Comparison of ENCODE assay signal across 30 cellular contexts in genomic region chr10:106555599-106555998, GRCh38.
DNase-seq lines count a peak whose midpoint lies in the region; ATAC-seq and TF ChIP-seq lines count a peak whose summit lies in the region.
"Had no signal": no experiment of that assay in that cellular context is flagged by ENCODE, and none has a peak within 500 bp of the region (broad histone marks: within the 10 kb centered on the region; RNA-seq: fewer than 3 reads in every experiment).

No MANE protein-coding gene starts in this region.

- peak overlapping the region in 1 of 2 experiments; percentile 42; a peak in 1 of 4 replicates for H4K8ac ChIP-seq in IMR-90 (ENCODE audit: low read depth in 2 of 2, low read length in 2 of 2)

- no peak overlapping the region for H3K27ac Mint-ChIP-seq in activated CD8-positive, alpha-beta memory T cell treated with anti-CD3 and anti-CD28 coated beads, Interleukin-2, amount 10 ng/mL, durations not matched to agents 7 days and 5 days
- H3K27ac Mint-ChIP-seq: activated CD8-positive, alpha-beta T cell treated with anti-CD3 and anti-CD28 coated beads for 36 hours; activated naive CD8-positive, alpha-beta T cell; CD14-positive monocyte; immature natural killer cell; naive thymus-derived CD8-positive, alpha-beta T cell; stimulated activated naive CD8-positive, alpha-beta T cell treated with anti-CD3 and anti-CD28 coated beads, Interleukin-15, Interleukin-2, amounts not matched to agents 100 ng/mL and 50 ng/mL, for 24 hours; T-helper 17 cell had no signal

- H2AK9ac ChIP-seq in IMR-90 (replicated peaks; ENCODE audit: low read depth, low read length, poor library complexity), result peak overlapping the region; percentile 53

- no peak overlapping the region for H3K9ac ChIP-seq in IMR-90 (ENCODE audit: low read depth, low read length)
- H3K9ac ChIP-seq: SK-N-SH had no signal

- TF ChIP-seq CTCF in IMR-90 (conservative IDR thresholded peaks at IDR 0.05; ENCODE audit: low read depth, low read length) (no peak), choroid plexus epithelial cell (conservative IDR thresholded peaks at IDR 0.05; ENCODE audit: low read depth, low read length) (peak; percentile 53)

- no peak overlapping the region for H4K5ac ChIP-seq in IMR-90 (ENCODE audit: low read depth, low read length)

- H3K36me3 Mint-ChIP-seq in activated CD8-positive, alpha-beta memory T cell treated with anti-CD3 and anti-CD28 coated beads, Interleukin-2, amount 10 ng/mL, durations not matched to agents 7 days and 5 days, result no peaks in the 10 kb centered on the region
- H3K36me3 Mint-ChIP-seq: activated naive CD8-positive, alpha-beta T cell; CD14-positive monocyte; immature natural killer cell; naive thymus-derived CD8-positive, alpha-beta T cell had no signal

- H3K56ac ChIP-seq in IMR-90 (ENCODE audit: extremely low read depth, insufficient read depth, low read length), result no peak overlapping the region

- H2BK15ac ChIP-seq in IMR-90 (ENCODE audit: low read depth, low read length), result no peak overlapping the region

- dilution Hi-C loops in IMR-90 (cut with HindIII; ENCODE audit: low sequenced_read_pairs, unreplicated experiment), result no loop called here

- no peaks in the 10 kb centered on the region for H3K9me3 ChIP-seq in IMR-90 (ENCODE audit: control insufficient read depth, insufficient read depth, low read length)
- H3K9me3 ChIP-seq: HAP-1, SK-N-SH, thoracic aorta, uterus had no signal

- H3K27ac ChIP-seq in IMR-90 (ENCODE audit: insufficient read depth, low read length), result no peak overlapping the region
- H3K27ac ChIP-seq: RWPE1, thoracic aorta, uterus had no signal

- BruUV-seq in IMR-90 (replicated peaks; lab: Mats Ljungman, UMichigan), result no TSS peak

- H3K23ac ChIP-seq in IMR-90 (ENCODE audit: low read depth, low read length), result no peak overlapping the region

- H3K4me1 ChIP-seq in IMR-90 (ENCODE audit: control insufficient read depth, insufficient read depth, low read length), result peaks cover 4% of the 10 kb centered on the region
- H3K4me1 ChIP-seq: HAP-1, uterus had no signal

- H3K36me3 ChIP-seq in IMR-90 (ENCODE audit: control insufficient read depth, insufficient read depth, low read length), result no peaks in the 10 kb centered on the region
- H3K36me3 ChIP-seq: HAP-1, thoracic aorta, uterus had no signal

- no peaks in the 10 kb centered on the region for H3K27me3 Mint-ChIP-seq in activated CD8-positive, alpha-beta memory T cell treated with anti-CD3 and anti-CD28 coated beads, Interleukin-2, amount 10 ng/mL, durations not matched to agents 7 days and 5 days
- H3K27me3 Mint-ChIP-seq: activated CD8-positive, alpha-beta T cell treated with anti-CD3 and anti-CD28 coated beads for 36 hours; activated naive CD8-positive, alpha-beta T cell; stimulated activated naive CD8-positive, alpha-beta T cell treated with anti-CD3 and anti-CD28 coated beads, Interleukin-15, Interleukin-2, amounts not matched to agents 100 ng/mL and 50 ng/mL, for 24 hours; T-helper 17 cell had no signal

- intact Hi-C loops in IMR-90 (cut with micrococcal nuclease), result no loop called here

- no peak overlapping the region; the same call in 1 of the 2 replicates for H3K14ac ChIP-seq in IMR-90 (replicated peaks; ENCODE audit: low read depth, low read length)

- no peak overlapping the region for H3K4me3 ChIP-seq in IMR-90 (ENCODE audit: insufficient read depth, low read depth, low read length)
- no peak overlapping the region for H3K4me3 ChIP-seq in choroid plexus epithelial cell (ENCODE audit: low read depth, low read length)
- H3K4me3 ChIP-seq: HAP-1, thoracic aorta, uterus had no signal

- no peak overlapping the region for H2AK5ac ChIP-seq in IMR-90 (ENCODE audit: low read depth, low read length)

- in situ Hi-C loops in IMR-90 (cut with MboI; ENCODE audit: low sequenced_read_pairs), result no loop called here

- no peak overlapping the region for H3K18ac ChIP-seq in IMR-90 (ENCODE audit: low read depth, low read length)

- no peak overlapping the region for H3K4ac ChIP-seq in IMR-90 (ENCODE audit: low read depth, low read length)

- no peaks in the 10 kb centered on the region for H3K9me3 Mint-ChIP-seq in activated CD8-positive, alpha-beta memory T cell treated with anti-CD3 and anti-CD28 coated beads, Interleukin-2, amount 10 ng/mL, durations not matched to agents 7 days and 5 days (ENCODE audit: low read depth)
- H3K9me3 Mint-ChIP-seq: activated CD8-positive, alpha-beta T cell treated with anti-CD3 and anti-CD28 coated beads for 36 hours; stimulated activated naive CD8-positive, alpha-beta T cell treated with anti-CD3 and anti-CD28 coated beads, Interleukin-15, Interleukin-2, amounts not matched to agents 100 ng/mL and 50 ng/mL, for 24 hours had no signal

- H3K4me2 ChIP-seq in IMR-90 (ENCODE audit: low read depth, low read length), result no peak overlapping the region
- H3K4me2 ChIP-seq: SK-N-SH had no signal

- no peaks in the 10 kb centered on the region for H3K27me3 ChIP-seq in IMR-90 (ENCODE audit: control insufficient read depth, insufficient read depth, low read length)
- H3K27me3 ChIP-seq: uterus had no signal

- CTCF ChIA-PET in IMR-90 (lab: Yijun Ruan, JAX), result no interaction called here
- CTCF ChIA-PET in activated CD8-positive, alpha-beta memory T cell treated with anti-CD3 and anti-CD28 coated beads, Interleukin-2, amount 10 ng/mL, durations not matched to agents 7 days and 5 days (lab: Charles Lee), result no interaction called here

- peak overlapping the region; percentile 58; the same call in 1 of the 2 replicates for H2BK120ac ChIP-seq in IMR-90 (ENCODE audit: low read depth, low read length)

- POLR2A ChIA-PET in IMR-90 (lab: Charles Lee; ENCODE audit: unreplicated experiment), result no interaction called here

- WGBS in IMR-90 (ENCODE audit: extremely low coverage in 2 of 2, insufficient read length in 1 of 2), 2 experiments, result 60% methylated on average over 1 of the region's 2 CpGs; no CpG with 5 or more reads in 1 of the 2 experiments

- no peaks in the 10 kb centered on the region for H4K20me1 ChIP-seq in IMR-90 (ENCODE audit: insufficient read depth, low read length)

- TF ChIP-seq POLR2A in IMR-90 (IDR thresholded peaks at IDR 0.05; ENCODE audit: low read depth, low read length), result no peak

- no peak overlapping the region for H4K91ac ChIP-seq in IMR-90 (ENCODE audit: insufficient read depth, low read depth, low read length)

- no peak overlapping the region for H3K4me3 Mint-ChIP-seq in activated CD8-positive, alpha-beta memory T cell treated with anti-CD3 and anti-CD28 coated beads, Interleukin-2, amount 10 ng/mL, durations not matched to agents 7 days and 5 days
- H3K4me3 Mint-ChIP-seq: activated CD8-positive, alpha-beta T cell treated with anti-CD3 and anti-CD28 coated beads for 36 hours; activated naive CD8-positive, alpha-beta T cell; CD14-positive monocyte; immature natural killer cell; naive thymus-derived CD8-positive, alpha-beta T cell; stimulated activated naive CD8-positive, alpha-beta T cell treated with anti-CD3 and anti-CD28 coated beads, Interleukin-15, Interleukin-2, amounts not matched to agents 100 ng/mL and 50 ng/mL, for 24 hours; T-helper 17 cell had no signal

- H3K9me1 ChIP-seq in IMR-90 (ENCODE audit: insufficient read depth, low read length), result 0 out of 2 replicates have a peak, but pooled peaks cover 3% of the 10 kb centered on the region

- no peak overlapping the region for H2BK20ac ChIP-seq in IMR-90 (ENCODE audit: low read depth, low read length)

- ATAC-seq in IMR-90 (ENCODE audit: low read depth) (no peak), GM21447 (IDR thresholded peaks at IDR 0.05; ENCODE audit: unreplicated experiment) (no peak)
- no peak for ATAC-seq in activated CD8-positive, alpha-beta memory T cell treated with anti-CD3 and anti-CD28 coated beads, Interleukin-2, amount 10 ng/mL, durations not matched to agents 7 days and 5 days
- ATAC-seq: activated CD8-positive, alpha-beta T cell treated with anti-CD3 and anti-CD28 coated beads for 36 hours; naive thymus-derived CD8-positive, alpha-beta T cell; T-helper 17 cell had no signal

- no peak for TF ChIP-seq RAD21 in IMR-90 (IDR thresholded peaks at IDR 0.05; ENCODE audit: low read length)

- DNase-seq in ELF-1 (ENCODE audit: low read depth, low spot score) (peak; percentile 13), IMR-90 (peak; percentile 8), choroid plexus epithelial cell (ENCODE audit: low read depth) (peak; percentile 47), iris pigment epithelial cell (ENCODE audit: low read depth) (peak; percentile 34), NCI-H1092 treated with DMSO at 0.1 percent for 48 hours (lab: John Stamatoyannopoulos, UW) (no peak), germinal center (ENCODE audit: low spot score) (no peak)
- DNase-seq in activated CD8-positive, alpha-beta memory T cell treated with anti-CD3 and anti-CD28 coated beads, Interleukin-2, amount 10 ng/mL, durations not matched to agents 7 days and 5 days, result no peak
- DNase-seq: activated CD8-positive, alpha-beta T cell treated with anti-CD3 and anti-CD28 coated beads for 36 hours; activated effector memory CD4-positive, alpha-beta T cell treated with Interleukin-2 at 50 U/mL for 16 hours; activated T-cell treated with anti-CD3 and anti-CD28 coated beads for 4 hours; aorta; DMS79; effector CD8-positive, alpha-beta T cell; immature natural killer cell; KG1; midbrain; naive thymus-derived CD8-positive, alpha-beta T cell; NCI-H1436; NCI-H446; occipital lobe; SK-N-SH; T-helper 17 cell; uterus had no signal

- no peak overlapping the region for H2BK5ac ChIP-seq in IMR-90 (ENCODE audit: low read depth, low read length, poor library complexity, severe bottlenecking)

- H3K79me1 ChIP-seq in IMR-90 (ENCODE audit: low read depth in 1 of 2, low read length in 2 of 2), result no peaks in the 10 kb centered on the region

- no peaks in the 10 kb centered on the region for H3K4me1 Mint-ChIP-seq in activated CD8-positive, alpha-beta memory T cell treated with anti-CD3 and anti-CD28 coated beads, Interleukin-2, amount 10 ng/mL, durations not matched to agents 7 days and 5 days
- H3K4me1 Mint-ChIP-seq: CD14-positive monocyte; immature natural killer cell; naive thymus-derived CD8-positive, alpha-beta T cell; T-helper 17 cell had no signal

- H2AFZ ChIP-seq in IMR-90 (replicated peaks; ENCODE audit: low read length, poor library complexity), result no peak overlapping the region

TF ChIP-seq in IMR-90, 13 proteins besides CTCF, POLR2A, EP300 and RAD21 (continues in another document):
- no peak for TF ChIP-seq NFE2L2 (IDR thresholded peaks at IDR 0.05; ENCODE audit: low read depth, low read length)
- no peak for TF ChIP-seq MAZ (IDR thresholded peaks at IDR 0.05; ENCODE audit: borderline replicate concordance, low read depth, low read length)
- TF ChIP-seq USF2 (IDR thresholded peaks at IDR 0.05; ENCODE audit: low read depth, low read length), result no peak
- no peak for TF ChIP-seq MAFK (IDR thresholded peaks at IDR 0.05; ENCODE audit: low read depth, low read length)
- TF ChIP-seq BHLHE40 (IDR thresholded peaks at IDR 0.05; ENCODE audit: low read depth, low read length), result no peak

Comparison
In these comparisons a context has a peak if more than half of its experiments do, and no peak if none do; other contexts are left out.
1. DNase-seq: peak in ELF-1 (single experiment), IMR-90 (single experiment), choroid plexus epithelial cell (single experiment) and iris pigment epithelial cell (single experiment); none in NCI-H1092 treated with DMSO at 0.1 percent for 48 hours (single experiment), germinal center (single experiment) and activated CD8-positive, alpha-beta memory T cell treated with anti-CD3 and anti-CD28 coated beads, Interleukin-2, amount 10 ng/mL, durations not matched to agents 7 days and 5 days (single experiment).